ENCODE assay signal across 27 cellular contexts in genomic region chr1:156690673-156691032, GRCh38. TPM values are rescaled to one million over a fixed set of nuclear protein-coding genes. Genes with fewer than 3 reads are reported as not detected.
DNase-seq lines count a peak whose midpoint lies in the region; ATAC-seq and TF ChIP-seq lines count a peak whose summit lies in the region.
"Had no signal": no experiment of that assay in that cellular context is flagged by ENCODE, and none has a peak within 500 bp of the region (broad histone marks: within the 10 kb centered on the region; RNA-seq: fewer than 3 reads in every experiment).

No MANE protein-coding gene starts in this region.

- CTCF ChIA-PET in MCF 10A (lab: Yijun Ruan, JAX): interaction anchor here (1.0 to 47.2 kb wide), 27 partner anchors 13 to 305 kb away, joined by 3 to 2415 read pairs (median 10); partner anchors contain the start of genes CRABP2, HDGF, INSRR and ISG20L2

- BruUV-seq in MCF 10A (replicated peaks; lab: Mats Ljungman, UMichigan): no TSS peak

- intact Hi-C loops in breast epithelium (cut with DNase I; ENCODE audit: low total_unique reads): no loop called here
- intact Hi-C loops in MCF 10A (cut with micrococcal nuclease): no loop called here

- H3K27me3 Mint-ChIP-seq in MCF 10A (ENCODE audit: insufficient read depth, unreplicated experiment) (peaks cover 37% of the 10 kb centered on the region), nephron (ENCODE audit: low read depth) (peaks cover 6% of the 10 kb centered on the region)

- H3K9me3 Mint-ChIP-seq in MCF 10A (ENCODE audit: unreplicated experiment): no peaks in the 10 kb centered on the region
- H3K9me3 Mint-ChIP-seq in nephron: no peaks in the 10 kb centered on the region
- H3K9me3 Mint-ChIP-seq: activated T-cell treated with anti-CD3 and anti-CD28 coated beads, Interleukin-2, amount 50 U/mL, for 24 hours had no signal

- no peak overlapping the region for H3K27ac Mint-ChIP-seq in MCF 10A (ENCODE audit: low read depth, unreplicated experiment)
- H3K27ac Mint-ChIP-seq in nephron: peak overlapping the region; percentile 85 to 95 (median 95)
- H3K27ac Mint-ChIP-seq: activated T-cell treated with anti-CD3 and anti-CD28 coated beads, Interleukin-2, amount 50 U/mL, for 24 hours had no signal

- no peaks in the 10 kb centered on the region for H3K36me3 ChIP-seq in breast epithelium
- H3K36me3 ChIP-seq: brain microvascular endothelial cell, colonic mucosa, pancreas, right atrium auricular region, thoracic aorta had no signal

- H3K4me1 ChIP-seq in breast epithelium: peaks cover 21 to 43% of the 10 kb centered on the region in 2 donors

- H3K4me1 Mint-ChIP-seq in MCF 10A (ENCODE audit: insufficient read depth, unreplicated experiment): peaks cover 26% of the 10 kb centered on the region
- peaks cover 55% of the 10 kb centered on the region for H3K4me1 Mint-ChIP-seq in nephron

- H3K4me3 ChIP-seq in breast epithelium: no peak overlapping the region
- H3K4me3 ChIP-seq: colonic mucosa, pancreas, right atrium auricular region, thoracic aorta had no signal

- H3K27me3 ChIP-seq in breast epithelium: no peaks in the 10 kb centered on the region
- H3K27me3 ChIP-seq: colonic mucosa, pancreas had no signal

- no peak for DNase-seq in breast epithelium (ENCODE audit: low spot score in 2 of 2)
- DNase-seq in MCF 10A (ENCODE audit: unreplicated experiment): no peak
- DNase-seq in epithelial cell of prostate (ENCODE audit: low read depth, low spot score): no peak
- DNase-seq in DMS153 treated with DMSO at 0.1 percent for 48 hours (lab: John Stamatoyannopoulos, UW; ENCODE audit: unreplicated experiment): no peak
- DNase-seq in activated effector memory CD4-positive, alpha-beta T cell treated with Interleukin-2 at 50 U/mL for 16 hours: no peak
- DNase-seq: activated CD4-positive, alpha-beta T cell treated with anti-CD3 and anti-CD28 coated beads for 4 hours; activated naive CD4-positive, alpha-beta T cell; activated T-cell treated with anti-CD3 and anti-CD28 coated beads, Interleukin-2, amount 50 U/mL, for 24 hours; AML-193; brain microvascular endothelial cell; colonic mucosa; DMS153; effector memory CD4-positive, alpha-beta T cell; NCI-H146; NCI-H524 treated with DMSO at 0.1 percent for 48 hours; NK-92 treated with Interleukin-12 subunit alpha and Interleukin-12 subunit beta, amount 100 ng/mL, for 24 hours; stimulated activated CD4-positive, alpha-beta T cell treated with anti-CD3 and anti-CD28 coated beads, Interleukin-4, amount 100 ng/mL, for 4 hours; stimulated activated naive CD8-positive, alpha-beta T cell treated with anti-CD3 and anti-CD28 coated beads, Interleukin-15, Interleukin-2, amounts not matched to agents 100 U/mL and 50 U/mL, for 24 hours; T-helper 2 cell had no signal

- H3K27ac ChIP-seq in breast epithelium: peak overlapping the region; percentile 84 to 90
- H3K27ac ChIP-seq in epithelial cell of prostate: peak overlapping the region; percentile 70
- H3K27ac ChIP-seq: brain microvascular endothelial cell, colonic mucosa, pancreas, right atrium auricular region, thoracic aorta had no signal

- TF ChIP-seq POLR2A in breast epithelium (IDR thresholded peaks at IDR 0.05): no peak

- ATAC-seq in GM21786 (IDR thresholded peaks at IDR 0.05; ENCODE audit: unreplicated experiment): no peak
- no peak for ATAC-seq in HG03432 (IDR thresholded peaks at IDR 0.05; ENCODE audit: unreplicated experiment)
- ATAC-seq: pancreas; stimulated activated naive CD8-positive, alpha-beta T cell treated with anti-CD3 and anti-CD28 coated beads, Interleukin-15, Interleukin-2, amounts not matched to agents 100 U/mL and 50 U/mL, for 24 hours had no signal

- no peaks in the 10 kb centered on the region for H3K9me3 ChIP-seq in breast epithelium
- H3K9me3 ChIP-seq: colonic mucosa, pancreas, right atrium auricular region, thoracic aorta had no signal

- no peak overlapping the region for H3K4me3 Mint-ChIP-seq in MCF 10A (ENCODE audit: unreplicated experiment)
- H3K4me3 Mint-ChIP-seq in nephron: peak overlapping the region; percentile 81 to 85 (median 84)
- H3K4me3 Mint-ChIP-seq: activated T-cell treated with anti-CD3 and anti-CD28 coated beads, Interleukin-2, amount 50 U/mL, for 24 hours had no signal

- H3K36me3 Mint-ChIP-seq in MCF 10A (ENCODE audit: insufficient read depth, unreplicated experiment) (no peaks in the 10 kb centered on the region), nephron (ENCODE audit: low read depth) (no peaks in the 10 kb centered on the region)

- TF ChIP-seq CTCF in breast epithelium (IDR thresholded peaks at IDR 0.05) (no peak), MCF 10A (IDR thresholded peaks at IDR 0.05; ENCODE audit: unreplicated experiment) (no peak), nephron (IDR thresholded peaks at IDR 0.05; ENCODE audit: unreplicated experiment in 3 of 3) (no peak)

- POLR2A ChIA-PET in MCF 10A (lab: Yijun Ruan, JAX): interaction anchor here (0.8 to 9.7 kb wide), 10 partner anchors 12 to 78 kb away, joined by 3 to 187 read pairs (median 8); partner anchors contain the start of genes CRABP2, HDGF, ISG20L2 and METTL25B

RNA-seq across cellular contexts. Expression of gene NES, which starts 13.4 kb away (rescaled TPM):
- total RNA-seq in breast epithelium (10 to 100 TPM in 2 of 3 donors, 1 to 10 TPM in 1; 9.9 to 28.5 (median 14.9) TPM), MCF 10A (2022) (not detected in 2 replicates)
- total RNA-seq: activated CD8-positive, alpha-beta memory T cell treated with anti-CD3 and anti-CD28 coated beads for 36 hours had no signal

RNA-seq across cellular contexts. Expression of gene CRABP2, which starts 14.7 kb away (rescaled TPM):
- total RNA-seq in breast epithelium (10 to 100 TPM in 2 of 3 donors, 1 to 10 TPM in 1; 4.2 to 61.6 (median 28.2) TPM), MCF 10A (2022) (0.98 and 1.9 TPM in 2 replicates)

RNA-seq across cellular contexts. Expression of gene METTL25B, which starts 37.6 kb away (rescaled TPM):
- 10 to 100 TPM; 15.5 to 41.3 (median 30.2) TPM for total RNA-seq in breast epithelium
- 46.0 and 68.9 TPM in 2 replicates for total RNA-seq in MCF 10A (2022)

RNA-seq across cellular contexts. Expression of gene ISG20L2, which starts 37.9 kb away (rescaled TPM):
- 10 to 100 TPM; 13.6 to 25.2 (median 21.0) TPM for total RNA-seq in breast epithelium
- 49.9 and 57.5 TPM in 2 replicates for total RNA-seq in MCF 10A (2022)

RNA-seq across cellular contexts. Expression of gene BCAN, which starts 48.7 kb away (rescaled TPM):
- under 1 TPM in 1 of 3 donors, not detected in 2; 0.44 TPM for total RNA-seq in breast epithelium
- 0.37 TPM in 1 of 2 replicates, not detected in the other for total RNA-seq in MCF 10A (2022)
- total RNA-seq: A172; activated CD8-positive, alpha-beta memory T cell treated with anti-CD3 and anti-CD28 coated beads for 36 hours; right atrium auricular region had no signal

Comparison
In these comparisons a context has a peak if more than half of its experiments do, and no peak if none do; other contexts are left out.
1. RNA of gene NES, which starts 13.4 kb away (total RNA-seq): 9.9 to 28.5 TPM in breast epithelium; not detected in MCF 10A; every median in the first group is over 10 times any median in the second.